Comparison of ENCODE assay signal across 8 cellular contexts in genomic region chr21:25790122-25790951, GRCh38. TPM values are rescaled to one million over a fixed set of nuclear protein-coding genes. Genes with fewer than 3 reads are reported as not detected.
DNase-seq lines count a peak whose midpoint lies in the region; ATAC-seq and TF ChIP-seq lines count a peak whose summit lies in the region.

No MANE protein-coding gene starts in this region.

- H3K27ac Mint-ChIP-seq in endothelial cell (ENCODE audit: unreplicated experiment), result peak overlapping the region; percentile 84

- peaks cover 11% of the 10 kb centered on the region for H3K4me1 Mint-ChIP-seq in endothelial cell (ENCODE audit: unreplicated experiment)

- H3K27me3 Mint-ChIP-seq in endothelial cell (ENCODE audit: unreplicated experiment), result peaks cover 1% of the 10 kb centered on the region

- H3K4me3 Mint-ChIP-seq in endothelial cell (ENCODE audit: unreplicated experiment), result peak overlapping the region; percentile 6

- H3K9me3 Mint-ChIP-seq in endothelial cell (ENCODE audit: unreplicated experiment), result no peaks in the 10 kb centered on the region

- peak; percentile 17 for DNase-seq in NCI-H1436 (lab: John Stamatoyannopoulos, UW)
- DNase-seq in NCI-H1436 treated with DMSO at 0.1 percent for 48 hours (lab: John Stamatoyannopoulos, UW), result no peak
- peak; percentile 55 for DNase-seq in M059J (ENCODE audit: low read depth)
- DNase-seq in SW480 (ENCODE audit: low spot score), result peak; percentile 61
- no peak for DNase-seq in endothelial cell (ENCODE audit: low spot score)
- DNase-seq in myocyte (ENCODE audit: low read depth), result peak; percentile 55

- H3K36me3 Mint-ChIP-seq in endothelial cell (ENCODE audit: low read depth, unreplicated experiment), result no peaks in the 10 kb centered on the region

- TF ChIP-seq CTCF in endothelial cell (IDR thresholded peaks at IDR 0.05; ENCODE audit: unreplicated experiment), result peak; percentile 15

- ATAC-seq in GM21619 (IDR thresholded peaks at IDR 0.05; ENCODE audit: unreplicated experiment) (peak; percentile 75), HG03097 (IDR thresholded peaks at IDR 0.05; ENCODE audit: low FRiP score, unreplicated experiment) (no peak)

RNA-seq across cellular contexts. Expression of gene GABPA, which starts 55.6 kb away (rescaled TPM):
- 18.3 and 23.0 TPM in 2 replicates for total RNA-seq in M059J (2014; rRNA removed; shearing (Covaris generic))
- total RNA-seq in endothelial cell (ENCODE audit: unreplicated experiment) (22.6 TPM), myocyte (28.7 and 32.6 TPM in 2 replicates)
- 8.4 TPM for polyA plus RNA-seq in myocyte (2012)

RNA-seq across cellular contexts. Expression of gene ATP5PF, which starts 55.6 kb away (rescaled TPM):
- total RNA-seq in M059J (2014; rRNA removed; shearing (Covaris generic)), result 169 and 196 TPM in 2 replicates
- total RNA-seq in endothelial cell (ENCODE audit: unreplicated experiment), result 119 TPM
- 163 and 184 TPM in 2 replicates for total RNA-seq in myocyte
- polyA plus RNA-seq in myocyte (2012), result 243 TPM

Comparison
In these comparisons a context has a peak if more than half of its experiments do, and no peak if none do; other contexts are left out.
1. DNase-seq: peak in NCI-H1436 (single experiment), M059J (single experiment), SW480 (single experiment) and myocyte (single experiment); none in NCI-H1436 treated with DMSO at 0.1 percent for 48 hours (single experiment) and endothelial cell (single experiment).